In the genomic region with DNA sequence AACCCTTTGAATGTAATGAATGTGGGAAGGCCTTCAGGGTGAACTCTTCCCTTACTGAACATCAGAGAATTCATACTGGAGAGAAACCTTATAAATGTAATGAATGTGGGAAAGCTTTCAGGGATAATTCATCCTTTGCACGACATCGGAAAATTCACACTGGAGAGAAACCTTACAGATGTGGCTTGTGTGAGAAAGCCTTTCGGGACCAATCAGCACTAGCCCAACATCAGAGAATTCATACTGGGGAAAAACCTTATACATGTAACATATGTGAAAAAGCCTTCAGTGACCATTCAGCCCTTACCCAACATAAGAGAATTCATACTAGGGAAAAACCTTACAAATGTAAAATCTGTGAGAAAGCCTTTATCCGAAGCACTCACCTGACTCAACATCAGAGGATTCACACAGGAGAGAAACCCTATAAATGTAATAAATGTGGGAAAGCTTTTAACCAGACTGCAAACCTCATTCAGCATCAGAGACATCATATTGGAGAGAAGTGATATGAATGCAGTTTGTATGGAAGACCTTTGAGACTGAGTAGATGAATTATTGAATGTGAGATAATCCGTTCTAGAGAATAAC, we compare ENCODE assay signal across 28 cellular contexts. TPM values are rescaled to one million over a fixed set of nuclear protein-coding genes. Genes with fewer than 3 reads are reported as not detected.
"Had no signal": no experiment of that assay in that cellular context is flagged by ENCODE, and none has a peak within 500 bp of the region (broad histone marks: within the 10 kb centered on the region; RNA-seq: fewer than 3 reads in every experiment).

No MANE protein-coding gene starts in this region.

- H3K27ac ChIP-seq: breast epithelium, SK-N-MC, VCaP had no signal

- DNase-seq: activated CD4-positive, alpha-beta memory T cell treated with anti-CD3 and anti-CD28 coated beads for 36 hours; activated CD4-positive, alpha-beta T cell treated with anti-CD3 and anti-CD28 coated beads, Interleukin-2, amount 10 ng/mL, durations not matched to agents 7 days and 5 days; activated CD4-positive, CD25-positive, alpha-beta regulatory T cell; activated CD8-positive, alpha-beta memory T cell treated with anti-CD3 and anti-CD28 coated beads for 24 hours; activated naive CD4-positive, alpha-beta T cell treated with anti-CD3 and anti-CD28 coated beads, Interleukin-2, amount 50 U/mL, for 16 hours; activated naive CD8-positive, alpha-beta T cell treated with anti-CD3 and anti-CD28 coated beads, Interleukin-2, amount 10 ng/mL, durations not matched to agents 7 days and 5 days; activated T-cell treated with anti-CD3 and anti-CD28 coated beads, Interleukin-2, amount 50 U/mL, for 4 hours; aorta; Karpas-422; MM.1S; NCI-H1105; NCI-H1436; NCI-H1694 treated with DMSO at 0.1 percent for 48 hours; NCI-H2029 treated with DMSO at 0.1 percent for 48 hours; NCI-H510A treated with DMSO at 0.1 percent for 48 hours; NCI-H69; NK-92 treated with Interleukin-12 subunit alpha and Interleukin-12 subunit beta, amount 100 ng/mL, for 24 hours; OCI-M1; RPMI8226; T-cell; T-helper 2 cell; T1000 had no signal

- H3K4me3 ChIP-seq: SK-N-MC had no signal

- H3K27me3 ChIP-seq: breast epithelium had no signal

- H3K27ac Mint-ChIP-seq: activated CD4-positive, alpha-beta memory T cell treated with anti-CD3 and anti-CD28 coated beads for 36 hours; activated CD4-positive, alpha-beta T cell treated with anti-CD3 and anti-CD28 coated beads, Interleukin-2, amount 10 ng/mL, durations not matched to agents 7 days and 5 days; activated naive CD8-positive, alpha-beta T cell treated with anti-CD3 and anti-CD28 coated beads, Interleukin-2, amount 10 ng/mL, durations not matched to agents 7 days and 5 days; activated T-helper 17 cell treated with anti-CD3 and anti-CD28 coated beads, Interleukin-2, amount 50 U/mL, for 72 hours; T-cell had no signal

- H3K4me3 Mint-ChIP-seq: activated CD4-positive, alpha-beta memory T cell treated with anti-CD3 and anti-CD28 coated beads for 36 hours; activated CD4-positive, alpha-beta T cell treated with anti-CD3 and anti-CD28 coated beads, Interleukin-2, amount 10 ng/mL, durations not matched to agents 7 days and 5 days; activated naive CD8-positive, alpha-beta T cell treated with anti-CD3 and anti-CD28 coated beads, Interleukin-2, amount 10 ng/mL, durations not matched to agents 7 days and 5 days; activated T-cell treated with anti-CD3 and anti-CD28 coated beads, Interleukin-2, amount 50 U/mL, for 4 hours; activated T-helper 17 cell treated with anti-CD3 and anti-CD28 coated beads, Interleukin-2, amount 50 U/mL, for 72 hours; T-cell had no signal

- H3K27me3 Mint-ChIP-seq: activated CD4-positive, alpha-beta memory T cell treated with anti-CD3 and anti-CD28 coated beads for 36 hours; activated CD4-positive, alpha-beta T cell treated with anti-CD3 and anti-CD28 coated beads, Interleukin-2, amount 10 ng/mL, durations not matched to agents 7 days and 5 days; activated naive CD8-positive, alpha-beta T cell treated with anti-CD3 and anti-CD28 coated beads, Interleukin-2, amount 10 ng/mL, durations not matched to agents 7 days and 5 days; activated T-helper 17 cell treated with anti-CD3 and anti-CD28 coated beads, Interleukin-2, amount 50 U/mL, for 72 hours; T-cell had no signal

- H3K4me1 Mint-ChIP-seq: activated CD4-positive, alpha-beta T cell treated with anti-CD3 and anti-CD28 coated beads, Interleukin-2, amount 10 ng/mL, durations not matched to agents 7 days and 5 days; activated naive CD8-positive, alpha-beta T cell treated with anti-CD3 and anti-CD28 coated beads, Interleukin-2, amount 10 ng/mL, durations not matched to agents 7 days and 5 days; activated T-helper 17 cell treated with anti-CD3 and anti-CD28 coated beads, Interleukin-2, amount 50 U/mL, for 72 hours; T-cell had no signal

- FAIRE-seq: TTC549 had no signal

- H3K36me3 ChIP-seq: breast epithelium had no signal

- H3K4me1 ChIP-seq: breast epithelium had no signal

RNA-seq across cellular contexts. Expression of a gene that starts 24.6 kb away (rescaled TPM):
- total RNA-seq: activated CD4-positive, alpha-beta memory T cell treated with anti-CD3 and anti-CD28 coated beads for 36 hours; activated CD4-positive, alpha-beta T cell treated with anti-CD3 and anti-CD28 coated beads, Interleukin-2, amount 10 ng/mL, durations not matched to agents 7 days and 5 days; activated naive CD8-positive, alpha-beta T cell treated with anti-CD3 and anti-CD28 coated beads, Interleukin-2, amount 10 ng/mL, durations not matched to agents 7 days and 5 days; activated T-cell treated with anti-CD3 and anti-CD28 coated beads, Interleukin-2, amount 50 U/mL, for 4 hours; activated T-helper 17 cell treated with anti-CD3 and anti-CD28 coated beads, Interleukin-2, amount 50 U/mL, for 72 hours had no signal

RNA-seq across cellular contexts. Expression of a gene that starts 29.6 kb away (rescaled TPM):
- total RNA-seq: activated CD4-positive, alpha-beta memory T cell treated with anti-CD3 and anti-CD28 coated beads for 36 hours; activated CD4-positive, alpha-beta T cell treated with anti-CD3 and anti-CD28 coated beads, Interleukin-2, amount 10 ng/mL, durations not matched to agents 7 days and 5 days; activated naive CD8-positive, alpha-beta T cell treated with anti-CD3 and anti-CD28 coated beads, Interleukin-2, amount 10 ng/mL, durations not matched to agents 7 days and 5 days; activated T-cell treated with anti-CD3 and anti-CD28 coated beads, Interleukin-2, amount 50 U/mL, for 4 hours; activated T-helper 17 cell treated with anti-CD3 and anti-CD28 coated beads, Interleukin-2, amount 50 U/mL, for 72 hours; aorta; breast epithelium; Right ventricle myocardium inferior; T-cell had no signal
- polyA plus RNA-seq: aorta had no signal
